Comparison of ENCODE assay signal across 10 cellular contexts in genomic region chr11:3136542-3137455, GRCh38. TPM values are rescaled to one million over a fixed set of nuclear protein-coding genes. Genes with fewer than 3 reads are reported as not detected.
DNase-seq lines count a peak whose midpoint lies in the region; ATAC-seq and TF ChIP-seq lines count a peak whose summit lies in the region.
"Had no signal": no experiment of that assay in that cellular context is flagged by ENCODE, and none has a peak within 500 bp of the region (broad histone marks: within the 10 kb centered on the region; RNA-seq: fewer than 3 reads in every experiment).

No MANE protein-coding gene starts in this region.

- H3K79me2 ChIP-seq in MM.1S (ENCODE audit: low read length) = no peaks in the 10 kb centered on the region

- H4K20me1 ChIP-seq in BLaER1 treated with 17β-estradiol and CSF1 and Interleukin-3, amounts not matched to agents 10 nM and 100 nM = peaks cover 10 to 90% (median 75%) of the 10 kb centered on the region in 11 experiments; a peak in 19 of 22 replicates
- H4K20me1 ChIP-seq in MM.1S (ENCODE audit: insufficient read depth, low read length) = no peaks in the 10 kb centered on the region

- ATAC-seq in effector memory CD8-positive, alpha-beta T cell (replicated peaks) = peak; percentile 76
- ATAC-seq in natural killer cell = peak; percentile 68 to 80 (median 73)
- ATAC-seq in GM18858 (IDR thresholded peaks at IDR 0.05; ENCODE audit: unreplicated experiment) = no peak
- ATAC-seq: T-helper 17 cell had no signal

- no peaks in the 10 kb centered on the region for H3F3A ChIP-seq in MM.1S (ENCODE audit: insufficient read depth, low read length)

- H3K27ac Mint-ChIP-seq in effector memory CD8-positive, alpha-beta T cell = peak overlapping the region; percentile 6 to 84
- H3K27ac Mint-ChIP-seq in natural killer cell = peak overlapping the region; percentile 90 to 93
- H3K27ac Mint-ChIP-seq: T-helper 17 cell had no signal

- H3K9me3 Mint-ChIP-seq in effector memory CD8-positive, alpha-beta T cell = no peaks in the 10 kb centered on the region
- H3K9me3 Mint-ChIP-seq in natural killer cell = peaks cover 0 to 2% of the 10 kb centered on the region in 2 donors

- DNase-seq in LHCN-M2 (ENCODE audit: low read depth) (peak; percentile 52), natural killer cell (peak; percentile 63), NCI-H2081 (lab: John Stamatoyannopoulos, UW) (no peak), NCI-H1417 treated with DMSO at 0.1 percent for 48 hours (lab: John Stamatoyannopoulos, UW) (no peak), MM.1S (no peak)
- DNase-seq in effector memory CD8-positive, alpha-beta T cell = peak; percentile 17 to 34 (median 30)
- DNase-seq: activated effector memory CD4-positive, alpha-beta T cell treated with anti-CD3 and anti-CD28 coated beads, Interleukin-2, amount 50 U/mL, for 16 hours had no signal

- peaks cover 6% of the 10 kb centered on the region for H3K36me3 Mint-ChIP-seq in effector memory CD8-positive, alpha-beta T cell (ENCODE audit: insufficient read depth)
- no peaks in the 10 kb centered on the region for H3K36me3 Mint-ChIP-seq in natural killer cell

- intact Hi-C loops in natural killer cell (cut with micrococcal nuclease) = loop anchor here (2.0 kb wide), 2 partner anchors 18 to 26 kb away; no protein-coding TSS in a partner anchor

- H3K27me3 Mint-ChIP-seq in effector memory CD8-positive, alpha-beta T cell = no peaks in the 10 kb centered on the region
- no peaks in the 10 kb centered on the region for H3K27me3 Mint-ChIP-seq in natural killer cell (ENCODE audit: low read depth in 2 of 2)
- H3K27me3 Mint-ChIP-seq: T-helper 17 cell had no signal

- no peaks in the 10 kb centered on the region for H3K27me3 ChIP-seq in BLaER1 treated with 17β-estradiol and CSF1 and Interleukin-3, amounts not matched to agents 10 nM and 100 nM
- no peaks in the 10 kb centered on the region for H3K27me3 ChIP-seq in MM.1S (replicated peaks; ENCODE audit: insufficient read depth, low read length)

- peak overlapping the region; percentile 60 to 74 for H3K4me3 Mint-ChIP-seq in effector memory CD8-positive, alpha-beta T cell
- peak overlapping the region; percentile 88 for H3K4me3 Mint-ChIP-seq in natural killer cell
- H3K4me3 Mint-ChIP-seq: T-helper 17 cell had no signal

- H3K4me1 ChIP-seq in BLaER1 treated with 17β-estradiol and CSF1 and Interleukin-3, amounts not matched to agents 10 nM and 100 nM = peaks cover 66 to 89% (median 85%) of the 10 kb centered on the region in 10 experiments
- no peaks in the 10 kb centered on the region for H3K4me1 ChIP-seq in MM.1S (ENCODE audit: low read length)

- peak overlapping the region; percentile 84 to 97 (median 92) for H3K4me2 ChIP-seq in BLaER1 treated with 17β-estradiol and CSF1 and Interleukin-3, amounts not matched to agents 10 nM and 100 nM
- no peak overlapping the region for H3K4me2 ChIP-seq in MM.1S (ENCODE audit: low read depth, low read length)

- H3K9me3 ChIP-seq in BLaER1 treated with 17β-estradiol and CSF1 and Interleukin-3, amounts not matched to agents 10 nM and 100 nM (replicated peaks in 1 of 11) = no peaks in the 10 kb centered on the region
- H3K9me3 ChIP-seq in MM.1S (replicated peaks; ENCODE audit: insufficient read depth, low read length) = no peaks in the 10 kb centered on the region

- H3K9ac ChIP-seq in BLaER1 treated with 17β-estradiol and CSF1 and Interleukin-3, amounts not matched to agents 10 nM and 100 nM = peak overlapping the region in 9 of 11 experiments; percentile 44 to 76 (median 67); a peak in 17 of 22 replicates
- H3K9ac ChIP-seq in MM.1S (ENCODE audit: low read length) = no peak overlapping the region

- peak overlapping the region in 10 of 11 experiments; percentile 10 to 80 (median 74); a peak in 19 of 22 replicates for H3K27ac ChIP-seq in BLaER1 treated with 17β-estradiol and CSF1 and Interleukin-3, amounts not matched to agents 10 nM and 100 nM
- H3K27ac ChIP-seq in MM.1S (ENCODE audit: low read length) = no peak overlapping the region

- no peaks in the 10 kb centered on the region for H3K9me2 ChIP-seq in MM.1S (replicated peaks; ENCODE audit: insufficient read depth, low read length)

- no peak overlapping the region for H2AFZ ChIP-seq in MM.1S (ENCODE audit: low read length)

- no peak for TF ChIP-seq CTCF in natural killer cell (IDR thresholded peaks at IDR 0.05)
- no peak for TF ChIP-seq CTCF in MM.1S (IDR thresholded peaks at IDR 0.05; ENCODE audit: low read length)

- peaks cover 34 to 47% of the 10 kb centered on the region in 2 donors for H3K4me1 Mint-ChIP-seq in effector memory CD8-positive, alpha-beta T cell (ENCODE audit: low read depth in 2 of 2)
- H3K4me1 Mint-ChIP-seq in natural killer cell = peaks cover 74 to 98% of the 10 kb centered on the region in 2 donors

- H3K36me3 ChIP-seq in BLaER1 treated with 17β-estradiol and CSF1 and Interleukin-3, amounts not matched to agents 10 nM and 100 nM = peaks cover 0 to 4% (median 0%) of the 10 kb centered on the region in 11 experiments; a peak in 2 of 22 replicates
- no peaks in the 10 kb centered on the region for H3K36me3 ChIP-seq in MM.1S (replicated peaks; ENCODE audit: insufficient read depth, low read length)

- H3K4me3 ChIP-seq in BLaER1 treated with 17β-estradiol and CSF1 and Interleukin-3, amounts not matched to agents 10 nM and 100 nM = peak overlapping the region in 3 of 10 experiments; percentile 7 to 50 (median 26); a peak in 4 of 20 replicates
- no peak overlapping the region for H3K4me3 ChIP-seq in MM.1S (ENCODE audit: low read length)

RNA-seq across cellular contexts. Expression of gene OSBPL5, which starts 28.3 kb away (rescaled TPM):
- total RNA-seq in LHCN-M2 (2014; rRNA removed) = 24.0 and 25.0 TPM in 2 replicates
- polyA plus RNA-seq in LHCN-M2 (2012) = 15.4 TPM
- total RNA-seq in natural killer cell = 100 to 1,000 TPM; 375 to 522 (median 377) TPM

Comparison
In these comparisons a context has a peak if more than half of its experiments do, and no peak if none do; other contexts are left out.
1. DNase-seq: peak in LHCN-M2 (single experiment), effector memory CD8-positive, alpha-beta T cell (3 of 3) and natural killer cell (single experiment); none in NCI-H2081 (0 of 2), NCI-H1417 treated with DMSO at 0.1 percent for 48 hours (single experiment) and MM.1S (single experiment).
2. RNA of gene OSBPL5, which starts 28.3 kb away (total RNA-seq): 375 to 522 TPM in natural killer cell; 24.0 to 25.0 TPM in LHCN-M2; every median in the first group is over 10 times any median in the second.